Comparison of ENCODE assay signal across 8 cellular contexts in the genomic region with DNA sequence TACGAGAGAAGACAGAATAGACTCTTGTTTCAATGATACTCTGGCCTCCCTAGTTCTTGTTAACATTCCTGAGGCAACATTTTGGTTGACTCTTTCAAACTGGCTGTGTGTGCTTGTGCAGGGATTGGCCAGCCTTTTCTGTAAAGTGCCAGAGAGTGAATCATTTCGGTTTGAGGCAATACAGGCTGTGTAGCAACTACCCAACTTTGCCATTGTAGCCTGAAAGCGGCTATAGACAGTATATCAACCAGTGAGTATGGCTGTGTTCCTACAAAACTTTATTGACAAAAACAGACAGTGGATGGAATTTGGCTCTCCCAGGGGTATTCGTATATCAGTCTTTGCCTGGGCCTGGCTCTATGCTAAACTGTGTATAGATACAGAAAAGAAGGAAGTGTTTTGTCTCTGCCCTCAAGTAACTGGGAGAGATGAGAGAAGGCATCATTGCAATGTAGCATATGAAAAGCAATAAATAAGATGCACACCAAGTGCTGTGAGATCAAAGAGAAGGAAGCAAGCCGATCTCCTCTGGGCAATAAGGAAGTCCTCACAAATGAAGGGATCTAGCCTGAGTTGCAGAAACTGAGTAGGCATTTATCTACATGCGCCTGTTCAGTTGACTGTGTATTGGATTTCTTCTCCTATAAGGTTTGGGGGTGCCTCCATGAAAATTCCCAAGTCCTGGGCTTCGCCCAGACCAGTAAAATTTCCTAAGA.
DNase-seq lines count a peak whose midpoint lies in the region; ATAC-seq and TF ChIP-seq lines count a peak whose summit lies in the region.

No MANE protein-coding gene starts in this region.

- TF ChIP-seq CTCF in thyroid gland (IDR thresholded peaks at IDR 0.05), result no peak

- no peaks in the 10 kb centered on the region for H3K9me3 ChIP-seq in thyroid gland

- 78 to 83% methylated on average over 7 of the region's 7 CpGs for WGBS in thyroid gland, 2 donors

- H3K4me3 ChIP-seq in rectal smooth muscle tissue (ENCODE audit: low read length) (no peak overlapping the region), thyroid gland (replicated peaks in 1 of 3) (no peak overlapping the region)

- peaks cover 26% of the 10 kb centered on the region for H3K4me1 ChIP-seq in rectal smooth muscle tissue (ENCODE audit: control insufficient read depth, insufficient read depth, low read length)
- H3K4me1 ChIP-seq in thyroid gland, result no peaks in the 10 kb centered on the region

- no peak for TF ChIP-seq POLR2A in thyroid gland (IDR thresholded peaks at IDR 0.05)

- H3K36me3 ChIP-seq in rectal smooth muscle tissue (ENCODE audit: control insufficient read depth, insufficient read depth, low read length) (no peaks in the 10 kb centered on the region), thyroid gland (no peaks in the 10 kb centered on the region)

- peak overlapping the region; percentile 38 for H3K27ac ChIP-seq in rectal smooth muscle tissue (ENCODE audit: low read depth, low read length)
- H3K27ac ChIP-seq in thyroid gland, result no peak overlapping the region

- intact Hi-C loops in thyroid gland (cut with DNase I), result no loop called here

- H3K27me3 ChIP-seq in rectal smooth muscle tissue (ENCODE audit: control insufficient read depth, insufficient read depth, low read length) (no peaks in the 10 kb centered on the region), thyroid gland (no peaks in the 10 kb centered on the region)

- DNase-seq in GM03348 (ENCODE audit: low spot score), result peak; percentile 83
- peak; percentile 71 for DNase-seq in SIG-M5 treated with dmso at 0.1 percent for 504 hours (lab: John Stamatoyannopoulos, UW; ENCODE audit: unreplicated experiment)
- DNase-seq in fibroblast of the conjunctiva (ENCODE audit: low read depth), result peak; percentile 96
- DNase-seq in thyroid gland, result no peak
- DNase-seq in NCI-H526 treated with DMSO at 0.1 percent for 48 hours (lab: John Stamatoyannopoulos, UW), result no peak
- no peak for DNase-seq in NCI-H446 (lab: John Stamatoyannopoulos, UW)

- no peak for ATAC-seq in GM19463 (IDR thresholded peaks at IDR 0.05; ENCODE audit: unreplicated experiment)

- no peak overlapping the region for H3K9ac ChIP-seq in rectal smooth muscle tissue (ENCODE audit: low read length)

Comparison
In these comparisons a context has a peak if more than half of its experiments do, and no peak if none do; other contexts are left out.
1. DNase-seq: peak in GM03348 (single experiment), SIG-M5 treated with dmso at 0.1 percent for 504 hours (single experiment) and fibroblast of the conjunctiva (single experiment); none in thyroid gland (0 of 2), NCI-H526 treated with DMSO at 0.1 percent for 48 hours (single experiment) and NCI-H446 (0 of 2).